8 cellular contexts compared by ENCODE assay signal in the genomic region with DNA sequence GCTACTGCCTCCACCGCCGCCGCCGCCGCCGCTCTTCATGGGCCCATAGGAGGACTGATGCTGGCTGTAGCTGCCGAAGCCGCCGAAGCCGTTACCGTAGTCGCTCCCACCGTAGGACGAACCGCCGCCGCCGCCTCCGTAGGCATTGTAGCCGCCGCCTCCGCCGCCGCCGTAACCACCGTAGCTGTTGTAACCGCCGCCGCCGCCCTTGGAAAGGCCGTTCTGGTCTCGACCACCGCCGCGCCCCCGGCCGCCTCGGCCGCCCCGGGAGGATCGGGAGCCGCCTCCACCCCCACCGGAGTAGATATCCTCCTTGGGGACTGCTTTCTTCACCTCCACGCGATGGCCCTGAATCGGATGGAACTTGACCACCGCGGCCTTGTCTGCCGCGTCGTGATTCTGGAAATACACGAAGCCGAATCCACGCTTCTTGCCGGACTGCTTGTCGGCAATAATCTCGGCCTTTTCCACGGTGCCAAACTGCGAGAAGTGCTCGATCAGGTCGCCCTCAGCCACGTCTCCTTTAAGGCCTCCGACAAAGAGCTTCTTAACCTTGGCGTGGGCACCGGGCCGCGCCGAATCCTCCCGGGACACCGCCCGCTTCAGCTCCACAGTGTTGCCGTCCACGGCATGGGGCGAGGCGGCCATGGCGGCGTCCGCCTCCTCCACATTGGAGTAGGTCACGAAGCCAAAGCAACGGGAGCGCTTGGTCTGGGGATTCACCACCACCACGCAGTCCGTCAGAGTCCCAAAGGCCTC. TPM values are rescaled to one million over a fixed set of nuclear protein-coding genes. Genes with fewer than 3 reads are reported as not detected.
DNase-seq lines count a peak whose midpoint lies in the region; ATAC-seq and TF ChIP-seq lines count a peak whose summit lies in the region.

No MANE protein-coding gene starts in this region.

- H3K79me2 ChIP-seq in DOHH2 (ENCODE audit: control insufficient read depth, low read length), result peaks cover 51% of the 10 kb centered on the region

- no peaks in the 10 kb centered on the region for H3K27me3 ChIP-seq in DOHH2 (ENCODE audit: control insufficient read depth, low read length)
- H3K27me3 ChIP-seq in adrenal gland, result no peaks in the 10 kb centered on the region
- no peaks in the 10 kb centered on the region for H3K27me3 ChIP-seq in right cardiac atrium (ENCODE audit: control insufficient read depth, insufficient read depth)
- H3K27me3 ChIP-seq in sigmoid colon, result no peaks in the 10 kb centered on the region

- DNase-seq in HEK293T (ENCODE audit: extremely low spot score), result peak; percentile 11
- DNase-seq in SK-MEL-5 (ENCODE audit: low read depth, low spot score), result peak; percentile 6
- peak in 6 of 7 donors; percentile 56 to 70 (median 60) for DNase-seq in adrenal gland
- peak; percentile 66 to 87 (median 87) for DNase-seq in right cardiac atrium
- DNase-seq in sigmoid colon, result peak; percentile 80

- H3K4me1 ChIP-seq in DOHH2 (ENCODE audit: control insufficient read depth, low read length) (peaks cover 28% of the 10 kb centered on the region), adrenal gland (replicated peaks in 1 of 2) (peaks cover 15 to 40% of the 10 kb centered on the region in 2 donors), right cardiac atrium (ENCODE audit: control insufficient read depth, insufficient read depth, low read length) (no peaks in the 10 kb centered on the region), sigmoid colon (peaks cover 0 to 44% (median 27%) of the 10 kb centered on the region in 4 donors)

- no peak for TF ChIP-seq EP300 in sigmoid colon (IDR thresholded peaks at IDR 0.05)

- ATAC-seq in right cardiac atrium (peak; percentile 20 to 27), HG02763 (IDR thresholded peaks at IDR 0.05; ENCODE audit: unreplicated experiment) (no peak), HG03139 (IDR thresholded peaks at IDR 0.05; ENCODE audit: unreplicated experiment) (no peak)

- intact Hi-C loops in adrenal gland (cut with DNase I) (no loop called here), right cardiac atrium (cut with DNase I) (no loop called here), sigmoid colon (cut with DNase I) (loop anchor here (10.0 kb wide), 1 partner anchor 381 kb away; a partner anchor contains a TSS)

- H3K9me2 ChIP-seq in DOHH2 (replicated peaks; ENCODE audit: control insufficient read depth, low read length), result no peaks in the 10 kb centered on the region

- H3K9me3 ChIP-seq in DOHH2 (ENCODE audit: control insufficient read depth, insufficient read depth, low read length) (no peaks in the 10 kb centered on the region), adrenal gland (replicated peaks in 1 of 3) (no peaks in the 10 kb centered on the region), right cardiac atrium (ENCODE audit: control insufficient read depth, low read length) (no peaks in the 10 kb centered on the region), sigmoid colon (no peaks in the 10 kb centered on the region)

- H3K36me3 ChIP-seq in DOHH2 (ENCODE audit: control insufficient read depth, low read length), result peaks cover 47% of the 10 kb centered on the region
- no peaks in the 10 kb centered on the region for H3K36me3 ChIP-seq in adrenal gland (replicated peaks in 1 of 2)
- peaks cover 0 to 7% (median 0%) of the 10 kb centered on the region in 4 donors for H3K36me3 ChIP-seq in sigmoid colon

- H4K20me1 ChIP-seq in DOHH2 (ENCODE audit: control insufficient read depth, insufficient read depth, low read depth, low read length), result peaks cover 53% of the 10 kb centered on the region

- peaks cover 34% of the 10 kb centered on the region for H3F3A ChIP-seq in DOHH2 (ENCODE audit: control insufficient read depth, insufficient read depth)

- CTCF ChIA-PET in HEK293T (lab: Yijun Ruan, JAX), result interaction anchor here (1.2 to 1.5 kb wide), 3 partner anchors 11 to 93 kb away, joined by 3 to 5 read pairs (median 3); no protein-coding TSS in a partner anchor

- peak in 1 of 2 donors; percentile 6 for TF ChIP-seq POLR2A in adrenal gland (IDR thresholded peaks at IDR 0.05)
- no peak for TF ChIP-seq POLR2A in sigmoid colon (IDR thresholded peaks at IDR 0.05)

- in situ Hi-C loops in SK-MEL-5 (cut with HindIII; ENCODE audit: low pct_unique_long_range_greater_than_20kb, low sequenced_read_pairs), result no loop called here

- peak overlapping the region; percentile 73 for H3K4me2 ChIP-seq in DOHH2 (ENCODE audit: low read length)

- H3K27ac ChIP-seq in DOHH2 (ENCODE audit: low read depth, low read length), result peak overlapping the region; percentile 86
- peak overlapping the region; percentile 98 to 100 (median 100) for H3K27ac ChIP-seq in adrenal gland
- H3K27ac ChIP-seq in right cardiac atrium (ENCODE audit: low read length), result peak overlapping the region; percentile 95
- peak overlapping the region; percentile 94 to 99 (median 97) for H3K27ac ChIP-seq in sigmoid colon

- 0 to 1% (median 1%) methylated on average over 14 to 83 of the region's 83 CpGs for WGBS in adrenal gland, 4 donors
- WGBS in right cardiac atrium, result under 1% methylated on average over 83 of the region's 83 CpGs
- 0% methylated on average over 83 of the region's 83 CpGs for WGBS in sigmoid colon, 2 donors

- TF ChIP-seq CTCF in DOHH2 (IDR thresholded peaks at IDR 0.05; ENCODE audit: low read depth, low read length, poor library complexity, severe bottlenecking), result no peak
- peak in 1 of 6 experiments; percentile 3 for TF ChIP-seq CTCF in adrenal gland (IDR thresholded peaks at IDR 0.05)
- TF ChIP-seq CTCF in sigmoid colon (IDR thresholded peaks at IDR 0.05), result no peak

- H3K4me3 ChIP-seq in DOHH2 (ENCODE audit: low read length) (peak overlapping the region; percentile 87), adrenal gland (peak overlapping the region; percentile 85 to 97 (median 90)), right cardiac atrium (ENCODE audit: low read length) (peak overlapping the region; percentile 71), sigmoid colon (peak overlapping the region; percentile 68 to 80 (median 70))

- POLR2A ChIA-PET in HEK293T (lab: Yijun Ruan, JAX), result interaction anchor here (0.6 to 2.6 kb wide), 19 partner anchors 8 to 396 kb away, joined by 3 to 14 read pairs (median 3); a partner anchor contains a TSS

TF ChIP-seq in HEK293T, 16 proteins besides CTCF, POLR2A, EP300 and RAD21:
- TF ChIP-seq SP1 (IDR thresholded peaks at IDR 0.05), result no peak
- TF ChIP-seq NFRKB (IDR thresholded peaks at IDR 0.05), result no peak
- no peak for TF ChIP-seq SUZ12 (IDR thresholded peaks at IDR 0.05)
- no peak for TF ChIP-seq TARDBP (IDR thresholded peaks at IDR 0.05)
- no peak for TF ChIP-seq ARNT (IDR thresholded peaks at IDR 0.05)
- TF ChIP-seq FOXK2 (IDR thresholded peaks at IDR 0.05), result no peak
- TF ChIP-seq ELF4 (IDR thresholded peaks at IDR 0.05), result no peak
- TF ChIP-seq FOXM1 (IDR thresholded peaks at IDR 0.05; ENCODE audit: borderline replicate concordance), result no peak
- TF ChIP-seq FOXA1 (IDR thresholded peaks at IDR 0.05), result no peak
- no peak for TF ChIP-seq HDGF (IDR thresholded peaks at IDR 0.05; ENCODE audit: borderline replicate concordance)
- TF ChIP-seq LEF1 (IDR thresholded peaks at IDR 0.05; ENCODE audit: borderline replicate concordance), result no peak
- no peak for TF ChIP-seq L3MBTL2 (conservative IDR thresholded peaks at IDR 0.05)
- TF ChIP-seq BHLHE40 (IDR thresholded peaks at IDR 0.05; ENCODE audit: borderline replicate concordance), result no peak
- TF ChIP-seq ZNF384 (IDR thresholded peaks at IDR 0.05), result no peak
- TF ChIP-seq, protein P1, sequence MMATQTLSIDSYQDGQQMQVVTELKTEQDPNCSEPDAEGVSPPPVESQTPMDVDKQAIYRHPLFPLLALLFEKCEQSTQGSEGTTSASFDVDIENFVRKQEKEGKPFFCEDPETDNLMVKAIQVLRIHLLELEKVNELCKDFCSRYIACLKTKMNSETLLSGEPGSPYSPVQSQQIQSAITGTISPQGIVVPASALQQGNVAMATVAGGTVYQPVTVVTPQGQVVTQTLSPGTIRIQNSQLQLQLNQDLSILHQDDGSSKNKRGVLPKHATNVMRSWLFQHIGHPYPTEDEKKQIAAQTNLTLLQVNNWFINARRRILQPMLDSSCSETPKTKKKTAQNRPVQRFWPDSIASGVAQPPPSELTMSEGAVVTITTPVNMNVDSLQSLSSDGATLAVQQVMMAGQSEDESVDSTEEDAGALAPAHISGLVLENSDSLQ (IDR thresholded peaks at IDR 0.05), result no peak
- TF ChIP-seq CTBP1 (IDR thresholded peaks at IDR 0.05; ENCODE audit: borderline replicate concordance), result no peak

RNA-seq across cellular contexts. Expression of a gene that starts 0.8 kb away (rescaled TPM):
- total RNA-seq in SK-MEL-5 (2014; rRNA removed; shearing (Covaris generic)), result 7.2 and 9.7 TPM in 2 replicates
- 40.7 and 44.6 TPM in 2 replicates for polyA plus RNA-seq in SK-MEL-5 (2015; cell fraction: cytosol; rRNA removed)
- 10.7 and 12.2 TPM in 2 replicates for polyA plus RNA-seq in SK-MEL-5 (2015; cell fraction: nucleus; rRNA removed)
- 10 to 100 TPM in 7 of 8 donors, 1 to 10 TPM in 1; 8.9 to 45.5 (median 21.8) TPM for total RNA-seq in adrenal gland
- 10 to 100 TPM; 16.9 to 19.8 (median 19.1) TPM for polyA plus RNA-seq in adrenal gland
- total RNA-seq in right cardiac atrium, result 10 to 100 TPM; 16.7 to 26.7 (median 19.7) TPM
- 19.5 TPM for polyA plus RNA-seq in right cardiac atrium
- 10 to 100 TPM; 10.0 to 12.2 (median 10.9) TPM for total RNA-seq in sigmoid colon
- polyA plus RNA-seq in sigmoid colon, result 10 to 100 TPM; 19.2 to 34.0 (median 20.4) TPM

RNA-seq across cellular contexts. Expression of a gene that starts 17.5 kb away (rescaled TPM):
- 0.66 and 0.83 TPM in 2 replicates for total RNA-seq in SK-MEL-5 (2014; rRNA removed; shearing (Covaris generic))
- 0.48 and 0.80 TPM in 2 replicates for polyA plus RNA-seq in SK-MEL-5 (2015; cell fraction: cytosol; rRNA removed)
- polyA plus RNA-seq in SK-MEL-5 (2015; cell fraction: nucleus; rRNA removed), result 3.7 and 5.4 TPM in 2 replicates
- total RNA-seq in adrenal gland (10 to 100 TPM in 7 of 8 donors, 1 to 10 TPM in 1; 7.5 to 28.6 (median 14.4) TPM), right cardiac atrium (10 to 100 TPM; 39.6 to 57.7 (median 41.0) TPM), sigmoid colon (1 to 10 TPM; 2.7 to 5.5 (median 4.1) TPM)
- polyA plus RNA-seq in adrenal gland (10 to 100 TPM in 1 of 3 donors, 1 to 10 TPM in 2; 3.1 to 13.8 (median 8.7) TPM), right cardiac atrium (13.1 TPM), sigmoid colon (1 to 10 TPM in 1 of 3 donors, under 1 TPM in 1, not detected in 1; 0.23 to 3.0 TPM)

Comparison
In these comparisons a context has a peak if more than half of its experiments do, and no peak if none do; other contexts are left out.
1. DNase-seq: peak in every context shown above with its lines; median percentile 87 in right cardiac atrium; 80 in sigmoid colon; 60 in adrenal gland; 11 in HEK293T; 6 in SK-MEL-5.
2. ATAC-seq: peak in right cardiac atrium (2 of 2); none in HG02763 (single experiment) and HG03139 (single experiment).
3. Peak in every context shown above with its lines, with median percentiles within 50 percentile points of each other: H3K27ac ChIP-seq and H3K4me3 ChIP-seq.